ENCODE assay signal across 8 cellular contexts in genomic region chr12:11836282-11836963, GRCh38.
DNase-seq lines count a peak whose midpoint lies in the region; ATAC-seq and TF ChIP-seq lines count a peak whose summit lies in the region.

No MANE protein-coding gene starts in this region.

- in situ Hi-C loops in GM13976 (cut with MboI; ENCODE audit: low sequenced_read_pairs, unreplicated experiment) (no loop called here), KBM-7 (cut with MboI; ENCODE audit: low pct_unique_long_range_greater_than_20kb, low sequenced_read_pairs) (no loop called here)

- H3K27me3 ChIP-seq in neural progenitor cell, result no peaks in the 10 kb centered on the region

- peaks cover 12 to 40% of the 10 kb centered on the region in 2 donors for H3K36me3 Mint-ChIP-seq in activated T-cell treated with anti-CD3 and anti-CD28 coated beads, Interleukin-2, amount 50 U/mL, for 72 hours (ENCODE audit: insufficient read depth in 2 of 2)
- peaks cover 20% of the 10 kb centered on the region for H3K36me3 Mint-ChIP-seq in neural progenitor cell

- no peak overlapping the region for H2AFZ ChIP-seq in neural progenitor cell (replicated peaks)

- H3K27me3 Mint-ChIP-seq in activated T-cell treated with anti-CD3 and anti-CD28 coated beads, Interleukin-2, amount 50 U/mL, for 72 hours (ENCODE audit: low read depth), result no peaks in the 10 kb centered on the region
- H3K27me3 Mint-ChIP-seq in neural progenitor cell (ENCODE audit: insufficient read depth, low read depth), result peaks cover 2% of the 10 kb centered on the region

- ATAC-seq in GM21526 (IDR thresholded peaks at IDR 0.05; ENCODE audit: low FRiP score, unreplicated experiment), result peak; percentile 80
- peak; percentile 75 to 82 for ATAC-seq in activated T-cell treated with anti-CD3 and anti-CD28 coated beads, Interleukin-2, amount 50 U/mL, for 72 hours (replicated peaks in 1 of 2)

- peak overlapping the region; percentile 87 for H3K27ac Mint-ChIP-seq in activated T-cell treated with anti-CD3 and anti-CD28 coated beads, Interleukin-2, amount 50 U/mL, for 72 hours
- H3K27ac Mint-ChIP-seq in neural progenitor cell, result peak overlapping the region; percentile 64

- H3K4me3 Mint-ChIP-seq in activated T-cell treated with anti-CD3 and anti-CD28 coated beads, Interleukin-2, amount 50 U/mL, for 72 hours, result peak overlapping the region; percentile 74 to 76
- H3K4me3 Mint-ChIP-seq in neural progenitor cell, result no peak overlapping the region

- no peak overlapping the region for H3K27ac ChIP-seq in neural progenitor cell

- H3K4me3 ChIP-seq in neural progenitor cell, result no peak overlapping the region

- no peaks in the 10 kb centered on the region for H3F3A ChIP-seq in neural progenitor cell (ENCODE audit: low read depth)

- DNase-seq in GM13976 (ENCODE audit: low spot score) (peak; percentile 78), KBM-7 (peak; percentile 76), neural progenitor cell (ENCODE audit: low spot score) (no peak), DMS 273 (lab: John Stamatoyannopoulos, UW; ENCODE audit: unreplicated experiment) (no peak), superior temporal gyrus (ENCODE audit: extremely low spot score) (no peak)
- DNase-seq in activated T-cell treated with anti-CD3 and anti-CD28 coated beads, Interleukin-2, amount 50 U/mL, for 72 hours, result peak; percentile 67 to 69
- no peak for DNase-seq in NK-92 treated with Interleukin-12 subunit alpha and Interleukin-12 subunit beta, amount 100 ng/mL, for 24 hours (lab: John Stamatoyannopoulos, UW)

- H3K79me2 ChIP-seq in neural progenitor cell (ENCODE audit: low read depth), result no peaks in the 10 kb centered on the region

- H3K9ac ChIP-seq in neural progenitor cell, result no peak overlapping the region

- peaks cover 99% of the 10 kb centered on the region for H3K4me1 Mint-ChIP-seq in activated T-cell treated with anti-CD3 and anti-CD28 coated beads, Interleukin-2, amount 50 U/mL, for 72 hours (ENCODE audit: low read depth)
- peaks cover 9% of the 10 kb centered on the region for H3K4me1 Mint-ChIP-seq in neural progenitor cell

- no peaks in the 10 kb centered on the region for H3K36me3 ChIP-seq in neural progenitor cell

- H3K4me1 ChIP-seq in neural progenitor cell, result no peaks in the 10 kb centered on the region

- no peak overlapping the region for H3K4me2 ChIP-seq in neural progenitor cell

- no peaks in the 10 kb centered on the region for H3K9me3 Mint-ChIP-seq in activated T-cell treated with anti-CD3 and anti-CD28 coated beads, Interleukin-2, amount 50 U/mL, for 72 hours
- H3K9me3 Mint-ChIP-seq in neural progenitor cell, result no peaks in the 10 kb centered on the region

- H3K9me3 ChIP-seq in neural progenitor cell (ENCODE audit: low read depth), result no peaks in the 10 kb centered on the region

- no peaks in the 10 kb centered on the region for H4K20me1 ChIP-seq in neural progenitor cell (ENCODE audit: low read depth)

- TF ChIP-seq CTCF in GM13976 (IDR thresholded peaks at IDR 0.05; ENCODE audit: borderline replicate concordance, control extremely low read depth, extremely low read depth, insufficient read depth, missing control alignments) (no peak), neural progenitor cell (IDR thresholded peaks at IDR 0.05) (no peak)

Comparison
In these comparisons a context has a peak if more than half of its experiments do, and no peak if none do; other contexts are left out.
1. DNase-seq: peak in GM13976 (single experiment), KBM-7 (single experiment) and activated T-cell treated with anti-CD3 and anti-CD28 coated beads, Interleukin-2, amount 50 U/mL, for 72 hours (2 of 2); none in neural progenitor cell (single experiment), DMS 273 (single experiment), NK-92 treated with Interleukin-12 subunit alpha and Interleukin-12 subunit beta, amount 100 ng/mL, for 24 hours (single experiment) and superior temporal gyrus (single experiment).